ENCODE assay signal across 9 cellular contexts in the genomic region with DNA sequence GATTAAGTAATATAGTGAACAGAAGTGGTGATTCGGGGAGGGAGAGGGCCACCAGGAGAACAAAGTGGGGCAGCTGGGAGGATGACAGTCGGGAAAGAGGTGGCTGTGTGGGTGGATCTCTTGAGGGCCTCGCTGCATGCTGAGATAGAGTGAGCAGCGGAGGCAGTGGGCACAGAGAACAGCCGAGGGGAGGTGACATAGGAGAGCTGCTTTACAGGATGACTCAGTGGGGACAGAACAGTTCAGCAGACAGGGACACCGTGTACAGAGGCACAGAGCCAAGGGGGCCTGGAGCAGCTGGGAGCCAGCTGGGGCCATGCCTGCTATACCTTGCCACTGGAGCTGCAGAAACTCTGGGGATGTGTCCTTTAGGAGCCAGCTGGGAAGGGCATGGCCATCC.
DNase-seq lines count a peak whose midpoint lies in the region; ATAC-seq and TF ChIP-seq lines count a peak whose summit lies in the region.
"Had no signal": no experiment of that assay in that cellular context is flagged by ENCODE, and none has a peak within 500 bp of the region (broad histone marks: within the 10 kb centered on the region; RNA-seq: fewer than 3 reads in every experiment).

No MANE protein-coding gene starts in this region.

- no peak overlapping the region for H2AFZ ChIP-seq in hepatocyte

- H3K9me3 ChIP-seq in RWPE2 (ENCODE audit: severe bottlenecking) = no peaks in the 10 kb centered on the region
- no peaks in the 10 kb centered on the region for H3K9me3 ChIP-seq in hepatocyte (ENCODE audit: low read depth)

- no peak for TF ChIP-seq CTCF in RWPE2 (IDR thresholded peaks at IDR 0.05; ENCODE audit: poor library complexity, severe bottlenecking)
- no peak for TF ChIP-seq CTCF in hepatocyte (IDR thresholded peaks at IDR 0.05; ENCODE audit: poor library complexity)

- H3K27ac ChIP-seq in RWPE2 (ENCODE audit: poor library complexity, severe bottlenecking) (no peak overlapping the region), hepatocyte (no peak overlapping the region)

- no peaks in the 10 kb centered on the region for H4K20me1 ChIP-seq in hepatocyte (ENCODE audit: insufficient read depth, poor library complexity, severe bottlenecking)

- H3K4me3 ChIP-seq in RWPE2 (ENCODE audit: severe bottlenecking) = no peak overlapping the region
- H3K4me3 ChIP-seq in hepatocyte = no peak overlapping the region

- no peaks in the 10 kb centered on the region for H3K79me2 ChIP-seq in hepatocyte

- no peak overlapping the region for H3K4me2 ChIP-seq in hepatocyte

- H3K9me2 ChIP-seq in hepatocyte (replicated peaks; ENCODE audit: insufficient read depth) = no peaks in the 10 kb centered on the region

- 66% methylated on average over 6 of the region's 6 CpGs for WGBS in hepatocyte (ENCODE audit: low lambda C conversion rate, missing lambda C conversion rate)

- H3K27me3 ChIP-seq in RWPE2 (ENCODE audit: insufficient read depth, poor library complexity, severe bottlenecking) (no peaks in the 10 kb centered on the region), hepatocyte (no peaks in the 10 kb centered on the region)

- ATAC-seq in RWPE2 (ENCODE audit: low read depth) (no peak), HG03175 (IDR thresholded peaks at IDR 0.05; ENCODE audit: unreplicated experiment) (no peak), GM21717 (IDR thresholded peaks at IDR 0.05; ENCODE audit: unreplicated experiment) (no peak)

- H3K36me3 ChIP-seq in RWPE2 (ENCODE audit: low read depth) (no peaks in the 10 kb centered on the region), hepatocyte (replicated peaks; ENCODE audit: insufficient read depth, low read depth) (no peaks in the 10 kb centered on the region)

- DNase-seq in NCI-H1436 treated with DMSO at 0.1 percent for 48 hours (lab: John Stamatoyannopoulos, UW) (peak; percentile 20), RWPE2 (ENCODE audit: low spot score) (peak; percentile 24), hepatocyte (ENCODE audit: low spot score) (peak; percentile 47), HCEC 1CT (no peak), HK-2 (ENCODE audit: unreplicated experiment) (no peak)
- DNase-seq in stimulated activated CD8-positive, alpha-beta memory T cell treated with anti-CD3 and anti-CD28 coated beads, Interleukin-4, amount 100 ng/mL, for 48 hours = peak; percentile 18
- DNase-seq: activated naive CD4-positive, alpha-beta T cell had no signal

- H3K4me1 ChIP-seq in RWPE2 (ENCODE audit: insufficient read depth, poor library complexity, severe bottlenecking) (no peaks in the 10 kb centered on the region), hepatocyte (ENCODE audit: insufficient read depth) (peaks cover 26% of the 10 kb centered on the region)

Comparison
In these comparisons a context has a peak if more than half of its experiments do, and no peak if none do; other contexts are left out.
1. DNase-seq: peak in NCI-H1436 treated with DMSO at 0.1 percent for 48 hours (single experiment), RWPE2 (single experiment), hepatocyte (single experiment) and stimulated activated CD8-positive, alpha-beta memory T cell treated with anti-CD3 and anti-CD28 coated beads, Interleukin-4, amount 100 ng/mL, for 48 hours (single experiment); none in HCEC 1CT (single experiment) and HK-2 (single experiment).